ENCODE assay signal across 15 cellular contexts in the genomic region with DNA sequence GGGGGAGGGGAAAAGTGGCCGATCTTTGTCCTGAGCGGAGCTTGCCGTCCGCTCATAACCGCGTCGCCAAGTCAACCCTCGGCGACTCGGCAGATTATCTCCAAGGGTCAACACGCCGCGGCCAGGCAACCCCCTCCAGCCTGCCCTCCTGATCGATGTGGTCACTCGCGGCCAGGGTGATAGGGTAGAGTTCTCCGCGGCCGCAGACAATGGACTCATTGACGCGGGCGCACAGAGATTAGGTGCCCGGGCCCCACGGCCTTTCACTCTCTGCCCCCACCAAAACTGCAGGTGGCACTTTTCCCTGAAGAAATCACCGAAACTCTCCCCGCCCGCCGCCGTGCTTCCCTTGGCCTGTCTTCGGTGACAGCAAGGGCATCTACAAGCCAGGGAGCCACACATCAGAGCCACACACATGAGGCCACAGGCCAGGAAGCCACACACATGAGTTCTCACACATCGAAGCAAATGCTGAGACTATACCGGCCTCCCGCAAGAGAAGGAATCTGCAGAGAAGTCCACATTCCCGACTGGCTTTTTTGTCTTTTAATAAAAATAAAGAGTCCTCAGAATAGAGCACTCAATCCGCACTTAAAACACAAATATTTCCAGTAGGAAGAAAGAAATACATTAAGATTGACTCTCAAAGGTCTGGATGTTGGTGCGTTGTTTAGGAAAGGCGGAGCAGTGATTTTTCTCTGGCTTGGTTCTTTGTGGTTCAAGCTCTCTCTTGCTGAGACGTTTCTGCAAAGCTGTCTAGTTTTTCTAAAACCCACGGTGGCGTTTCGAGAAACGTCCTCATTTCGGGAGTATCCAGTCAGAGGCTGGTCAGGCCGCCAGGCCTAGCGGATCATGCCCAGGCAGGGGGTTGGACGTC. TPM values are rescaled to one million over a fixed set of nuclear protein-coding genes. Genes with fewer than 3 reads are reported as not detected.
DNase-seq lines count a peak whose midpoint lies in the region; ATAC-seq, FAIRE-seq and TF ChIP-seq lines count a peak whose summit lies in the region.
"Had no signal": no experiment of that assay in that cellular context is flagged by ENCODE, and none has a peak within 500 bp of the region (broad histone marks: within the 10 kb centered on the region; RNA-seq: fewer than 3 reads in every experiment).

No MANE protein-coding gene starts in this region.

- no peak for DNase-seq in activated CD4-positive, alpha-beta memory T cell treated with anti-CD3 and anti-CD28 coated beads for 36 hours
- DNase-seq in activated CD4-positive, alpha-beta memory T cell treated with anti-CD3 and anti-CD28 coated beads, Interleukin-2, amount 10 ng/mL, durations not matched to agents 7 days and 5 days, result no peak
- no peak for DNase-seq in activated CD8-positive, alpha-beta T cell treated with anti-CD3 and anti-CD28 coated beads, Interleukin-2, amount 10 ng/mL, durations not matched to agents 7 days and 5 days
- DNase-seq in left kidney (ENCODE audit: low read depth, low spot score) (peak; percentile 31), small intestine (peak; percentile 56), nucleus accumbens (lab: John Stamatoyannopoulos, UW) (no peak), A673 (ENCODE audit: low spot score) (no peak), head of caudate nucleus (no peak)
- DNase-seq: amygdala, T-helper 9 cell had no signal

- H3K4me1 ChIP-seq in small intestine (ENCODE audit: control insufficient read depth in 2 of 2, insufficient read depth in 1 of 2, low read depth in 1 of 2, low read length in 1 of 2) (no peaks in the 10 kb centered on the region), A673 (ENCODE audit: insufficient read depth, low read length, poor library complexity, severe bottlenecking) (peaks cover 16% of the 10 kb centered on the region)
- H3K4me1 ChIP-seq: HAP-1 had no signal

- WGBS in small intestine, 3 donors, result 7 to 14% (median 10%) methylated on average over 46 of the region's 46 CpGs

- POLR2A ChIA-PET in activated CD4-positive, alpha-beta memory T cell treated with anti-CD3 and anti-CD28 coated beads for 36 hours (lab: Charles Lee), result no interaction called here
- POLR2A ChIA-PET in activated CD4-positive, alpha-beta memory T cell treated with anti-CD3 and anti-CD28 coated beads, Interleukin-2, amount 10 ng/mL, durations not matched to agents 7 days and 5 days (lab: Charles Lee), result no interaction called here
- POLR2A ChIA-PET in activated CD8-positive, alpha-beta T cell treated with anti-CD3 and anti-CD28 coated beads, Interleukin-2, amount 10 ng/mL, durations not matched to agents 7 days and 5 days (lab: Charles Lee), result interaction anchor here (0.6 kb wide), 1 partner anchor 57 kb away, joined by 3 read pairs; no protein-coding TSS in a partner anchor
- POLR2A ChIA-PET in A673 (lab: Charles Lee; ENCODE audit: low non-redundant PET), result no interaction called here

- BruUV-seq in A673 (replicated peaks; lab: Mats Ljungman, UMichigan), result no TSS peak

- H3K27ac ChIP-seq in small intestine (ENCODE audit: low read depth in 1 of 2, low read length in 1 of 2), result peak overlapping the region; percentile 66 to 69
- no peak overlapping the region for H3K27ac ChIP-seq in A673 (ENCODE audit: low read depth, low read length, poor library complexity, severe bottlenecking)

- no peaks in the 10 kb centered on the region for H3K9me3 Mint-ChIP-seq in activated CD4-positive, alpha-beta memory T cell treated with anti-CD3 and anti-CD28 coated beads for 36 hours
- H3K9me3 Mint-ChIP-seq in activated CD4-positive, alpha-beta memory T cell treated with anti-CD3 and anti-CD28 coated beads, Interleukin-2, amount 10 ng/mL, durations not matched to agents 7 days and 5 days, result no peaks in the 10 kb centered on the region
- no peaks in the 10 kb centered on the region for H3K9me3 Mint-ChIP-seq in activated CD8-positive, alpha-beta T cell treated with anti-CD3 and anti-CD28 coated beads, Interleukin-2, amount 10 ng/mL, durations not matched to agents 7 days and 5 days (ENCODE audit: insufficient read depth)

- peaks cover 58% of the 10 kb centered on the region for H3K27me3 Mint-ChIP-seq in activated CD4-positive, alpha-beta memory T cell treated with anti-CD3 and anti-CD28 coated beads for 36 hours
- peaks cover 72% of the 10 kb centered on the region for H3K27me3 Mint-ChIP-seq in activated CD4-positive, alpha-beta memory T cell treated with anti-CD3 and anti-CD28 coated beads, Interleukin-2, amount 10 ng/mL, durations not matched to agents 7 days and 5 days
- peaks cover 75% of the 10 kb centered on the region for H3K27me3 Mint-ChIP-seq in activated CD8-positive, alpha-beta T cell treated with anti-CD3 and anti-CD28 coated beads, Interleukin-2, amount 10 ng/mL, durations not matched to agents 7 days and 5 days (ENCODE audit: low read depth)

- no peak for TF ChIP-seq CTCF in A673 (conservative IDR thresholded peaks at IDR 0.05; ENCODE audit: low read depth, low read length)

- peaks cover 0 to 40% of the 10 kb centered on the region in 2 donors for H3K27me3 ChIP-seq in small intestine (ENCODE audit: control insufficient read depth in 2 of 2, insufficient read depth in 2 of 2, low read length in 2 of 2)
- H3K27me3 ChIP-seq in A673 (replicated peaks; ENCODE audit: insufficient read depth, low read depth, low read length, poor library complexity), result peaks cover 97% of the 10 kb centered on the region

- H3K36me3 Mint-ChIP-seq in activated CD4-positive, alpha-beta memory T cell treated with anti-CD3 and anti-CD28 coated beads for 36 hours, result no peaks in the 10 kb centered on the region
- H3K36me3 Mint-ChIP-seq in activated CD4-positive, alpha-beta memory T cell treated with anti-CD3 and anti-CD28 coated beads, Interleukin-2, amount 10 ng/mL, durations not matched to agents 7 days and 5 days (ENCODE audit: low read depth), result peaks cover 2% of the 10 kb centered on the region
- peaks cover 2% of the 10 kb centered on the region for H3K36me3 Mint-ChIP-seq in activated CD8-positive, alpha-beta T cell treated with anti-CD3 and anti-CD28 coated beads, Interleukin-2, amount 10 ng/mL, durations not matched to agents 7 days and 5 days (ENCODE audit: low read depth)

- H3K9me3 ChIP-seq in small intestine (ENCODE audit: control insufficient read depth, low read depth) (no peaks in the 10 kb centered on the region), A673 (ENCODE audit: low read depth, low read length, poor library complexity, severe bottlenecking) (no peaks in the 10 kb centered on the region)

- H3K4me1 Mint-ChIP-seq in activated CD4-positive, alpha-beta memory T cell treated with anti-CD3 and anti-CD28 coated beads for 36 hours (ENCODE audit: low read depth), result peaks cover 31% of the 10 kb centered on the region
- peaks cover 12% of the 10 kb centered on the region for H3K4me1 Mint-ChIP-seq in activated CD4-positive, alpha-beta memory T cell treated with anti-CD3 and anti-CD28 coated beads, Interleukin-2, amount 10 ng/mL, durations not matched to agents 7 days and 5 days
- peaks cover 22% of the 10 kb centered on the region for H3K4me1 Mint-ChIP-seq in activated CD8-positive, alpha-beta T cell treated with anti-CD3 and anti-CD28 coated beads, Interleukin-2, amount 10 ng/mL, durations not matched to agents 7 days and 5 days (ENCODE audit: low read depth)

- H3K4me3 ChIP-seq in small intestine (ENCODE audit: low read depth in 1 of 2, low read length in 2 of 2), result peak overlapping the region in 1 of 2 donors; percentile 36
- no peak overlapping the region for H3K4me3 ChIP-seq in A673 (ENCODE audit: low read depth, low read length, poor library complexity, severe bottlenecking)
- H3K4me3 ChIP-seq: HAP-1 had no signal

- H3K27ac Mint-ChIP-seq in activated CD4-positive, alpha-beta memory T cell treated with anti-CD3 and anti-CD28 coated beads for 36 hours, result peak overlapping the region; percentile 4
- no peak overlapping the region for H3K27ac Mint-ChIP-seq in activated CD4-positive, alpha-beta memory T cell treated with anti-CD3 and anti-CD28 coated beads, Interleukin-2, amount 10 ng/mL, durations not matched to agents 7 days and 5 days
- H3K27ac Mint-ChIP-seq in activated CD8-positive, alpha-beta T cell treated with anti-CD3 and anti-CD28 coated beads, Interleukin-2, amount 10 ng/mL, durations not matched to agents 7 days and 5 days, result peak overlapping the region; percentile 25

- CTCF ChIA-PET in activated CD4-positive, alpha-beta memory T cell treated with anti-CD3 and anti-CD28 coated beads for 36 hours (lab: Charles Lee), result no interaction called here
- CTCF ChIA-PET in activated CD4-positive, alpha-beta memory T cell treated with anti-CD3 and anti-CD28 coated beads, Interleukin-2, amount 10 ng/mL, durations not matched to agents 7 days and 5 days (lab: Charles Lee), result no interaction called here
- CTCF ChIA-PET in activated CD8-positive, alpha-beta T cell treated with anti-CD3 and anti-CD28 coated beads, Interleukin-2, amount 10 ng/mL, durations not matched to agents 7 days and 5 days (lab: Charles Lee), result no interaction called here
- CTCF ChIA-PET in A673 (lab: Charles Lee), result no interaction called here

- H3K36me3 ChIP-seq in small intestine (ENCODE audit: control insufficient read depth in 2 of 2, insufficient read depth in 2 of 2, low read length in 2 of 2), result no peaks in the 10 kb centered on the region
- no peaks in the 10 kb centered on the region for H3K36me3 ChIP-seq in A673 (ENCODE audit: insufficient read depth, low read length, poor library complexity, severe bottlenecking)
- H3K36me3 ChIP-seq: HAP-1 had no signal

- FAIRE-seq in small intestine (lab: Jason Lieb, UNC), result no peak
- FAIRE-seq: GM12891, HTR-8/SVneo had no signal

- ATAC-seq in activated CD8-positive, alpha-beta T cell treated with anti-CD3 and anti-CD28 coated beads, Interleukin-2, amount 10 ng/mL, durations not matched to agents 7 days and 5 days, result no peak

- H3K4me3 Mint-ChIP-seq in activated CD4-positive, alpha-beta memory T cell treated with anti-CD3 and anti-CD28 coated beads for 36 hours, result peak overlapping the region; percentile 21
- no peak overlapping the region for H3K4me3 Mint-ChIP-seq in activated CD4-positive, alpha-beta memory T cell treated with anti-CD3 and anti-CD28 coated beads, Interleukin-2, amount 10 ng/mL, durations not matched to agents 7 days and 5 days
- peak overlapping the region; percentile 20 for H3K4me3 Mint-ChIP-seq in activated CD8-positive, alpha-beta T cell treated with anti-CD3 and anti-CD28 coated beads, Interleukin-2, amount 10 ng/mL, durations not matched to agents 7 days and 5 days

- intact Hi-C loops in activated CD4-positive, alpha-beta memory T cell treated with anti-CD3 and anti-CD28 coated beads for 36 hours (cut with micrococcal nuclease), result no loop called here
- intact Hi-C loops in A673 (cut with micrococcal nuclease; ENCODE audit: unreplicated experiment) (no loop called here), head of caudate nucleus (cut with DNase I) (no loop called here)

RNA-seq across cellular contexts. Expression of gene PDX1, which starts 1.5 kb away (rescaled TPM):
- total RNA-seq in activated CD4-positive, alpha-beta memory T cell treated with anti-CD3 and anti-CD28 coated beads for 36 hours, result not detected
- not detected for total RNA-seq in activated CD4-positive, alpha-beta memory T cell treated with anti-CD3 and anti-CD28 coated beads, Interleukin-2, amount 10 ng/mL, durations not matched to agents 7 days and 5 days
- total RNA-seq in activated CD8-positive, alpha-beta T cell treated with anti-CD3 and anti-CD28 coated beads, Interleukin-2, amount 10 ng/mL, durations not matched to agents 7 days and 5 days, result not detected
- polyA plus RNA-seq in small intestine, result 10 to 100 TPM; 18.8 to 47.6 (median 43.8) TPM
- total RNA-seq in A673 (2021), result not detected in 2 replicates
- total RNA-seq: OCI-LY7 had no signal
- polyA plus RNA-seq: AG04450 had no signal

RNA-seq across cellular contexts. Expression of gene CDX2, which starts 50.8 kb away (rescaled TPM):
- total RNA-seq in activated CD4-positive, alpha-beta memory T cell treated with anti-CD3 and anti-CD28 coated beads for 36 hours, result not detected
- not detected for total RNA-seq in activated CD4-positive, alpha-beta memory T cell treated with anti-CD3 and anti-CD28 coated beads, Interleukin-2, amount 10 ng/mL, durations not matched to agents 7 days and 5 days
- total RNA-seq in activated CD8-positive, alpha-beta T cell treated with anti-CD3 and anti-CD28 coated beads, Interleukin-2, amount 10 ng/mL, durations not matched to agents 7 days and 5 days, result not detected
- 10 to 100 TPM; 66.2 to 94.2 (median 92.5) TPM for polyA plus RNA-seq in small intestine
- total RNA-seq in A673 (2021), result not detected in 2 replicates
- total RNA-seq: OCI-LY7 had no signal
- polyA plus RNA-seq: AG04450 had no signal

Comparison
In these comparisons a context has a peak if more than half of its experiments do, and no peak if none do; other contexts are left out.
1. DNase-seq: peak in left kidney (single experiment) and small intestine (single experiment); none in activated CD4-positive, alpha-beta memory T cell treated with anti-CD3 and anti-CD28 coated beads for 36 hours (single experiment), activated CD4-positive, alpha-beta memory T cell treated with anti-CD3 and anti-CD28 coated beads, Interleukin-2, amount 10 ng/mL, durations not matched to agents 7 days and 5 days (single experiment), activated CD8-positive, alpha-beta T cell treated with anti-CD3 and anti-CD28 coated beads, Interleukin-2, amount 10 ng/mL, durations not matched to agents 7 days and 5 days (single experiment), nucleus accumbens (0 of 56), A673 (single experiment) and head of caudate nucleus (0 of 42).